Comparison of ENCODE assay signal across 14 cellular contexts in genomic region chr12:78290606-78291345, GRCh38.
DNase-seq lines count a peak whose midpoint lies in the region; FAIRE-seq and TF ChIP-seq lines count a peak whose summit lies in the region.
"Had no signal": no experiment of that assay in that cellular context is flagged by ENCODE, and none has a peak within 500 bp of the region (broad histone marks: within the 10 kb centered on the region; RNA-seq: fewer than 3 reads in every experiment).

No MANE protein-coding gene starts in this region.

- H3K27ac ChIP-seq in neural progenitor cell (no peak overlapping the region), left ventricle myocardium inferior (replicated peaks) (no peak overlapping the region)
- H3K27ac ChIP-seq: Peyer's patch had no signal

- no peak overlapping the region for H3K4me2 ChIP-seq in neural progenitor cell

- H3K36me3 ChIP-seq in neural progenitor cell (no peaks in the 10 kb centered on the region), left ventricle myocardium inferior (no peaks in the 10 kb centered on the region)
- H3K36me3 ChIP-seq: Peyer's patch had no signal

- intact Hi-C loops in left ventricle myocardium inferior (cut with micrococcal nuclease) = no loop called here

- H3K4me3 ChIP-seq in neural progenitor cell (no peak overlapping the region), left ventricle myocardium inferior (no peak overlapping the region)
- H3K4me3 ChIP-seq: Peyer's patch had no signal

- peak; percentile 8 for DNase-seq in Daoy (ENCODE audit: low read depth)
- DNase-seq in RCC 7860 (ENCODE audit: low spot score) = peak; percentile 65
- peak; percentile 96 for DNase-seq in fibroblast of gingiva (ENCODE audit: low read depth)
- no peak for DNase-seq in neural progenitor cell (ENCODE audit: low spot score)
- no peak for DNase-seq in GOT3 (lab: John Stamatoyannopoulos, UW)
- DNase-seq in Ammon's horn (ENCODE audit: low spot score) = no peak
- DNase-seq in mesothelial cell of epicardium (ENCODE audit: low spot score in 2 of 2, unreplicated experiment in 2 of 2) = no peak
- no peak for DNase-seq in left ventricle myocardium inferior
- DNase-seq: activated CD8-positive, alpha-beta memory T cell treated with anti-CD3 and anti-CD28 coated beads, Interleukin-2, amount 50 U/mL, for 4 hours; CD4-positive, alpha-beta T cell; KG1; naive thymus-derived CD4-positive, alpha-beta T cell; Peyer's patch had no signal

- peak; percentile 89 for FAIRE-seq in RCC 7860 (lab: Jason Lieb, UNC)
- FAIRE-seq: TTC549 had no signal

- H3K4me1 Mint-ChIP-seq in neural progenitor cell (peaks cover 14% of the 10 kb centered on the region), mesothelial cell of epicardium (peaks cover 5% of the 10 kb centered on the region)
- H3K4me1 Mint-ChIP-seq: naive thymus-derived CD4-positive, alpha-beta T cell had no signal

- no peaks in the 10 kb centered on the region for H3F3A ChIP-seq in neural progenitor cell (ENCODE audit: low read depth)

- H3K36me3 Mint-ChIP-seq in neural progenitor cell = no peaks in the 10 kb centered on the region
- no peaks in the 10 kb centered on the region for H3K36me3 Mint-ChIP-seq in mesothelial cell of epicardium
- H3K36me3 Mint-ChIP-seq: naive thymus-derived CD4-positive, alpha-beta T cell had no signal

- no peak for TF ChIP-seq CTCF in neural progenitor cell (IDR thresholded peaks at IDR 0.05)
- no peak for TF ChIP-seq CTCF in mesothelial cell of epicardium (IDR thresholded peaks at IDR 0.05; ENCODE audit: unreplicated experiment)
- no peak for TF ChIP-seq CTCF in left ventricle myocardium inferior (IDR thresholded peaks at IDR 0.05; ENCODE audit: borderline replicate concordance)

- no peaks in the 10 kb centered on the region for H3K79me2 ChIP-seq in neural progenitor cell (ENCODE audit: low read depth)

- H3K27ac Mint-ChIP-seq in neural progenitor cell (no peak overlapping the region), mesothelial cell of epicardium (no peak overlapping the region)
- H3K27ac Mint-ChIP-seq: CD4-positive, alpha-beta T cell; naive thymus-derived CD4-positive, alpha-beta T cell had no signal

- H3K27me3 ChIP-seq in neural progenitor cell (no peaks in the 10 kb centered on the region), left ventricle myocardium inferior (ENCODE audit: low read depth) (no peaks in the 10 kb centered on the region)
- H3K27me3 ChIP-seq: Peyer's patch had no signal

- H4K20me1 ChIP-seq in neural progenitor cell (ENCODE audit: low read depth) = no peaks in the 10 kb centered on the region

- H3K9me3 Mint-ChIP-seq in neural progenitor cell (no peaks in the 10 kb centered on the region), mesothelial cell of epicardium (peaks cover 3% of the 10 kb centered on the region)

- H3K4me3 Mint-ChIP-seq in neural progenitor cell (no peak overlapping the region), mesothelial cell of epicardium (no peak overlapping the region)
- H3K4me3 Mint-ChIP-seq: CD4-positive, alpha-beta T cell; naive thymus-derived CD4-positive, alpha-beta T cell had no signal

- H2AFZ ChIP-seq in neural progenitor cell (replicated peaks) = peak overlapping the region; percentile 32

- H3K4me1 ChIP-seq in neural progenitor cell (peaks cover 9% of the 10 kb centered on the region), left ventricle myocardium inferior (no peaks in the 10 kb centered on the region)

- no peak overlapping the region for H3K9ac ChIP-seq in neural progenitor cell

- no peaks in the 10 kb centered on the region for H3K9me3 ChIP-seq in neural progenitor cell (ENCODE audit: low read depth)
- H3K9me3 ChIP-seq in left ventricle myocardium inferior (replicated peaks) = peaks cover 5% of the 10 kb centered on the region
- H3K9me3 ChIP-seq: Peyer's patch had no signal

- H3K27me3 Mint-ChIP-seq in neural progenitor cell (ENCODE audit: insufficient read depth, low read depth) (peaks cover 3% of the 10 kb centered on the region), mesothelial cell of epicardium (ENCODE audit: low read depth) (no peaks in the 10 kb centered on the region)
- H3K27me3 Mint-ChIP-seq: CD4-positive, alpha-beta T cell; naive thymus-derived CD4-positive, alpha-beta T cell had no signal

Comparison
In these comparisons a context has a peak if more than half of its experiments do, and no peak if none do; other contexts are left out.
1. DNase-seq: peak in Daoy (single experiment), RCC 7860 (single experiment) and fibroblast of gingiva (single experiment); none in neural progenitor cell (single experiment), GOT3 (single experiment), Ammon's horn (single experiment), mesothelial cell of epicardium (0 of 2) and left ventricle myocardium inferior (single experiment).